9 cellular contexts compared by ENCODE assay signal in the genomic region with DNA sequence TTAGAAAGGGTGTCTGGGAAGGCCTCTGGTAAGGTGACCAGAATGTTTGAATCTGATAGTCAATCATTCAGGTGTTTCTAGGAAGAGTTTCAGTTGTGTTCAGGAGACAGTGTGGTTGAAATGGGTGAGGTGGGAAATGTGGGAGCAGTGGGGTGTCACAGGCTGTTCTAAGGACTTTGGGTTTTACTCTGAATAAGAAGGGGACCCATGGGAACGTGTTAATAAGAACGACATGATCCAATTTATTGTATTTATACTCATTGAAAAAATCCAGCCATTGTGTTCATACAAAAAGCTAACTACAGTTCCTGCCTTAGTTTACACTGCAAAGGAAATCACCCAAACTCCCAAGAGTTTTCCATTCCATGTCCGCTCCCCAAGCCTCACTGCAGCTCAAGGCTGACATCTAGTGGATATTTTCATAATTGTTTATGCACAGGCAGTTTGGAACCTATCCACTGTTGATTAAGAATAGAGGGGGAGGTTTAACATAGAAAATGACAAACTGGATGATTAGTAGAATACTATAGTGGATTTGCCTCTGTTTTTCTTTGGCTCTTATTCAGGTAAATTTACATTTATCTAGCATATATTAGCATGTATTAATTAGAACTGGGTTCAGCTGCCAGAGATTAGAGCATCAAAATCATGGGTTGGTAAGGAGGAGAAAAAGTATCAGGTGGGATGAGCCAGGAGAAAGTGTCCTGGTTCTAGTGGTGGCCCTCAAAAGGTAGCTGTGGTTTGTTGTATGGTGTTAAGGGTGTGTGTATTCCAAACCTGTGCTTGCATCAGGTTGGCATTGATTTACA. TPM values are rescaled to one million over a fixed set of nuclear protein-coding genes. Genes with fewer than 3 reads are reported as not detected.
DNase-seq lines count a peak whose midpoint lies in the region; ATAC-seq and TF ChIP-seq lines count a peak whose summit lies in the region.
"Had no signal": no experiment of that assay in that cellular context is flagged by ENCODE, and none has a peak within 500 bp of the region (broad histone marks: within the 10 kb centered on the region; RNA-seq: fewer than 3 reads in every experiment).

No MANE protein-coding gene starts in this region.

- DNase-seq in DMS79 treated with DMSO at 0.1 percent for 48 hours (lab: John Stamatoyannopoulos, UW) (peak; percentile 35), DMS79 (lab: John Stamatoyannopoulos, UW) (no peak), Kasumi-1 (lab: John Stamatoyannopoulos, UW) (peak; percentile 62), RWPE1 (ENCODE audit: low spot score) (peak; percentile 74), erythroblast (lab: John Stamatoyannopoulos, UW) (peak; percentile 36 to 69), myocyte (ENCODE audit: low read depth) (peak; percentile 82), T-helper 9 cell (no peak)
- DNase-seq: activated naive CD8-positive, alpha-beta T cell treated with anti-CD3 and anti-CD28 coated beads, Interleukin-2, amount 10 ng/mL, durations not matched to agents 7 days and 5 days had no signal

- CTCF ChIA-PET in RWPE1 (lab: Yijun Ruan, JAX) = interaction anchor here (0.6 to 1.2 kb wide), 14 partner anchors 18 to 1338 kb away, joined by 3 to 7 read pairs (median 4); no protein-coding TSS in a partner anchor

- no peak overlapping the region for H3K27ac ChIP-seq in RWPE1

- TF ChIP-seq POLR2A in erythroblast (IDR thresholded peaks at IDR 0.05; ENCODE audit: low read length) = no peak

- peak; percentile 55 for ATAC-seq in GM19395 (IDR thresholded peaks at IDR 0.05; ENCODE audit: unreplicated experiment)

- peak; percentile 99 for TF ChIP-seq CTCF in RWPE1 (conservative IDR thresholded peaks at IDR 0.05; ENCODE audit: low read depth)

- POLR2A ChIA-PET in RWPE1 (lab: Yijun Ruan, JAX; ENCODE audit: low non-redundant PET) = interaction anchor here (0.5 kb wide), 1 partner anchor 166 kb away, joined by 3 read pairs; no protein-coding TSS in a partner anchor

RNA-seq across cellular contexts. Expression of gene CAVIN4, which starts 17.7 kb away (rescaled TPM):
- total RNA-seq in myocyte = 205 and 311 TPM in 2 replicates
- 48.3 TPM for polyA plus RNA-seq in myocyte (2012)

Comparison
In these comparisons a context has a peak if more than half of its experiments do, and no peak if none do; other contexts are left out.
1. DNase-seq: peak in DMS79 treated with DMSO at 0.1 percent for 48 hours (single experiment), Kasumi-1 (2 of 2), RWPE1 (single experiment), erythroblast (2 of 2) and myocyte (single experiment); none in DMS79 (single experiment) and T-helper 9 cell (single experiment).